22 cellular contexts compared by ENCODE assay signal in the genomic region with DNA sequence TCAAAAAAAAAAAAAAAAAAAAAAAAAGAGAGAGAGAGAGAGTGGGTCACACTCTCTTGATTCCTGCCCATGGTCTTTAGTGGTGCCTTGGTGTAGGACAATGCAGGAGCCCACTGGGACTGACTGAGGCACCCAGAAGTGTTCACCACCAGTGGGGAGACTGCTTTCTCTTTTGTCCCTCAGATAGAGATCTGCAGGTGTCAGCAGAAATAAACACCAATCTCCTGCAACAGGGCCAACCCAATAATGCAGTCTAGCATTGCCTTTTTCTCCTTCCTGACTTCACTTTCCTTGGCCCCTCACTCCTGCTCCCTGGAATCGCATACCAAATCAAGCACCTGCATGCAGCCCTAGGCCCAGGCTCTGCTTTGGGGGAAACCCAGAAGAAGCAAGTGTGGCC. TPM values are rescaled to one million over a fixed set of nuclear protein-coding genes. Genes with fewer than 3 reads are reported as not detected.
DNase-seq lines count a peak whose midpoint lies in the region; ATAC-seq, FAIRE-seq and TF ChIP-seq lines count a peak whose summit lies in the region.
"Had no signal": no experiment of that assay in that cellular context is flagged by ENCODE, and none has a peak within 500 bp of the region (broad histone marks: within the 10 kb centered on the region; RNA-seq: fewer than 3 reads in every experiment).

No MANE protein-coding gene starts in this region.

- no peak overlapping the region for H4K91ac ChIP-seq in H9 (ENCODE audit: insufficient read length, low read depth, low read length)

- H3K4ac ChIP-seq in H9 (ENCODE audit: low read depth, low read length): no peak overlapping the region

- H3K56ac ChIP-seq in H9 (ENCODE audit: insufficient read length, low read depth, low read length): no peak overlapping the region

- no peak for TF ChIP-seq POLR2A in A549 (IDR thresholded peaks at IDR 0.05; ENCODE audit: low read length)
- no peak for TF ChIP-seq POLR2A in K562 (conservative IDR thresholded peaks at IDR 0.05)

- peak overlapping the region in 2 of 3 experiments; percentile 31 to 73; a peak in 2 of 7 replicates for H3K27ac Mint-ChIP-seq in H9
- H3K27ac Mint-ChIP-seq: B cell; CD4-positive, alpha-beta T cell; CD8-positive, alpha-beta T cell had no signal

- H3K23ac ChIP-seq in H9 (ENCODE audit: insufficient read length, low read depth, low read length): no peak overlapping the region

- no peaks in the 10 kb centered on the region for H3K79me2 ChIP-seq in H9 (ENCODE audit: insufficient read depth, low read length)
- H3K79me2 ChIP-seq in K562 (ENCODE audit: control insufficient read depth, insufficient read depth, low read length): no peaks in the 10 kb centered on the region

- H2BK120ac ChIP-seq in H9 (ENCODE audit: low read depth, low read length, poor library complexity, severe bottlenecking): no peak overlapping the region

- H4K8ac ChIP-seq in H9 (replicated peaks; ENCODE audit: insufficient read length, low read depth, low read length): no peak overlapping the region

- H3K4me1 Mint-ChIP-seq in H9: peaks cover 3% of the 10 kb centered on the region in 2 experiments; a peak in 1 of 4 replicates
- H3K4me1 Mint-ChIP-seq: B cell had no signal

- CTCF ChIA-PET in A549 (lab: Yijun Ruan, JAX) (interaction anchor here (1.0 kb wide), 1 partner anchor 8 kb away, joined by 3 read pairs; no protein-coding TSS in a partner anchor), K562 (lab: Yijun Ruan, JAX; ENCODE audit: low intra/inter-chr PET ratio) (no interaction called here)

- H2AFZ ChIP-seq in H9 (ENCODE audit: low read length) (no peak overlapping the region), K562 (ENCODE audit: low read depth, low read length) (no peak overlapping the region)

- H3K14ac ChIP-seq in H9 (ENCODE audit: insufficient read depth, low read length): no peak overlapping the region

- H3K4me3 ChIP-seq in A549: no peak overlapping the region
- H3K4me3 ChIP-seq in K562: no peak overlapping the region
- H3K4me3 ChIP-seq: BLaER1 treated with 17β-estradiol and CSF1 and Interleukin-3, amounts not matched to agents 10 nM and 100 nM had no signal

- H3K9me3 ChIP-seq in A549 (no peaks in the 10 kb centered on the region), H9 (ENCODE audit: control insufficient read depth, low read depth, low read length) (no peaks in the 10 kb centered on the region), K562 (replicated peaks; ENCODE audit: control insufficient read depth, insufficient read depth, low read depth, low read length) (no peaks in the 10 kb centered on the region)
- H3K9me3 ChIP-seq: Caco-2 had no signal

- H3K4me1 ChIP-seq in A549: no peaks in the 10 kb centered on the region
- H3K4me1 ChIP-seq in H9 (ENCODE audit: insufficient read depth, low read length): no peaks in the 10 kb centered on the region
- no peaks in the 10 kb centered on the region for H3K4me1 ChIP-seq in K562 (replicated peaks in 1 of 2; ENCODE audit: control insufficient read depth in 2 of 2, insufficient read depth in 2 of 2, low read length in 2 of 2)
- H3K4me1 ChIP-seq: Caco-2 had no signal

- H4K5ac ChIP-seq in H9 (ENCODE audit: insufficient read length, low read depth, low read length): no peak overlapping the region

- intact Hi-C loops in K562 (cut with micrococcal nuclease): no loop called here

- no peaks in the 10 kb centered on the region for H3K9me1 ChIP-seq in K562 (ENCODE audit: control insufficient read depth, insufficient read depth, low read length)

- H2BK12ac ChIP-seq in H9 (ENCODE audit: insufficient read length, low read depth, low read length): no peak overlapping the region

- H2AK5ac ChIP-seq in H9 (ENCODE audit: insufficient read length, low read length): no peak overlapping the region

- H3K27ac ChIP-seq in A549: no peak overlapping the region
- H3K27ac ChIP-seq in H9 (ENCODE audit: insufficient read length, low read depth, low read length): no peak overlapping the region
- H3K27ac ChIP-seq in K562 (ENCODE audit: extremely low read depth, low read depth, low read length): no peak overlapping the region
- H3K27ac ChIP-seq: BLaER1 treated with 17β-estradiol and CSF1 and Interleukin-3, amounts not matched to agents 10 nM and 100 nM; C4-2B had no signal

- no peaks in the 10 kb centered on the region for H3K27me3 Mint-ChIP-seq in H9 (ENCODE audit: low read depth)
- H3K27me3 Mint-ChIP-seq: B cell had no signal

- H3K23me2 ChIP-seq in H9 (ENCODE audit: insufficient read length, low read depth, low read length, poor library complexity, severe bottlenecking): no peaks in the 10 kb centered on the region

- H3K4me2 ChIP-seq in A549 (no peak overlapping the region), H9 (ENCODE audit: insufficient read depth, insufficient read length, low read length) (no peak overlapping the region), K562 (ENCODE audit: insufficient read depth, low read length) (no peak overlapping the region)
- H3K4me2 ChIP-seq: BLaER1 treated with 17β-estradiol and CSF1 and Interleukin-3, amounts not matched to agents 10 nM and 100 nM had no signal

- no peaks in the 10 kb centered on the region for H3K27me3 ChIP-seq in H9 (ENCODE audit: insufficient read depth, low read length)
- no peaks in the 10 kb centered on the region; a peak in 2 of 5 replicates for H3K27me3 ChIP-seq in K562 (ENCODE audit: control insufficient read depth in 2 of 2, insufficient read depth in 2 of 2, low read length in 2 of 2)
- H3K27me3 ChIP-seq: BLaER1 treated with 17β-estradiol and CSF1 and Interleukin-3, amounts not matched to agents 10 nM and 100 nM had no signal

- no peak overlapping the region for H3K18ac ChIP-seq in H9 (ENCODE audit: insufficient read length, low read depth, low read length)

- peaks cover 15 to 18% of the 10 kb centered on the region in 2 experiments for H3K9me3 Mint-ChIP-seq in H9

- ATAC-seq in A549 (no peak), K562 (no peak)
- no peak for ATAC-seq in stimulated activated naive CD8-positive, alpha-beta T cell treated with anti-CD3 and anti-CD28 coated beads, Interleukin-15, Interleukin-2, amounts not matched to agents 100 U/mL and 50 U/mL, for 24 hours
- ATAC-seq: CD8-positive, alpha-beta T cell had no signal

- FAIRE-seq in A549 (lab: Jason Lieb, UNC): no peak
- no peak for FAIRE-seq in K562 (lab: Jason Lieb, UNC)
- FAIRE-seq: A204.1, D721Med, G401.6, GM12891, GM19239 had no signal

- no peak overlapping the region for H3T11ph ChIP-seq in H9 (ENCODE audit: low read length)

- no peaks in the 10 kb centered on the region for H3K36me3 ChIP-seq in K562 (ENCODE audit: control insufficient read depth, insufficient read depth, low read length)
- H3K36me3 ChIP-seq: BLaER1 treated with 17β-estradiol and CSF1 and Interleukin-3, amounts not matched to agents 10 nM and 100 nM had no signal

- no peak for TF ChIP-seq RAD21 in A549 (conservative IDR thresholded peaks at IDR 0.05 in 1 of 2, IDR thresholded peaks at IDR 0.05 in 1 of 2)
- TF ChIP-seq RAD21 in K562 (CRISPR knock-in tag; conservative IDR thresholded peaks at IDR 0.05 in 1 of 2, IDR thresholded peaks at IDR 0.05 in 1 of 2): no peak

- no peaks in the 10 kb centered on the region for H3K79me1 ChIP-seq in H9 (ENCODE audit: insufficient read depth, low read depth, low read length, poor library complexity, severe bottlenecking)

- peaks cover 5 to 16% (median 6%) of the 10 kb centered on the region in 3 experiments; a peak in 5 of 7 replicates for H3K36me3 Mint-ChIP-seq in H9 (ENCODE audit: insufficient read depth in 1 of 3, low read depth in 3 of 3)

- H3K9ac ChIP-seq in H9 (ENCODE audit: extremely low read depth, insufficient read length, low read length) (no peak overlapping the region), K562 (ENCODE audit: insufficient read depth in 1 of 2, low read depth in 2 of 2, low read length in 2 of 2) (no peak overlapping the region)
- H3K9ac ChIP-seq: BLaER1 treated with 17β-estradiol and CSF1 and Interleukin-3, amounts not matched to agents 10 nM and 100 nM had no signal

- no peak for TF ChIP-seq CTCF in A549 (IDR thresholded peaks at IDR 0.05)
- no peak for TF ChIP-seq CTCF in H9 (conservative IDR thresholded peaks at IDR 0.05)
- no peak for TF ChIP-seq CTCF in K562 (IDR thresholded peaks at IDR 0.05 in 2 of 3, conservative IDR thresholded peaks at IDR 0.05 in 1 of 3; ENCODE audit: insufficient read depth in 2 of 3, low read depth in 1 of 3, low read length in 3 of 3)

- no peak overlapping the region for H2BK20ac ChIP-seq in H9 (ENCODE audit: low read depth, low read length, poor library complexity, severe bottlenecking)

- 86% methylated on average over 1 of the region's 1 CpG for WGBS in A549 (ENCODE audit: missing lambda C conversion rate)
- WGBS in H9 (ENCODE audit: extremely low coverage, insufficient read length, low lambda C conversion rate): no CpG with 5 or more reads among the region's 1 CpG
- WGBS in K562 (ENCODE audit: insufficient coverage, low coverage, missing lambda C conversion rate): 0% methylated on average over 1 of the region's 1 CpG

- no peak overlapping the region for H2BK15ac ChIP-seq in H9 (ENCODE audit: low read depth, low read length)

- BruUV-seq in K562 (replicated peaks; lab: Mats Ljungman, UMichigan): no TSS peak

- H4K20me1 ChIP-seq in H9 (ENCODE audit: control insufficient read depth, insufficient read depth, insufficient read length) (no peaks in the 10 kb centered on the region), K562 (replicated peaks; ENCODE audit: control insufficient read depth, insufficient read depth, low read length) (no peaks in the 10 kb centered on the region)
- H4K20me1 ChIP-seq: BLaER1 treated with 17β-estradiol and CSF1 and Interleukin-3, amounts not matched to agents 10 nM and 100 nM had no signal

- DNase-seq in A549 (ENCODE audit: low read depth in 1 of 2, low spot score in 1 of 2) (no peak), H9 (no peak), K562 (ENCODE audit: extremely low read depth in 1 of 4, low spot score in 3 of 4) (no peak), Kasumi-1 (lab: John Stamatoyannopoulos, UW) (no peak)
- no peak for DNase-seq in stimulated activated naive CD8-positive, alpha-beta T cell treated with anti-CD3 and anti-CD28 coated beads, Interleukin-15, Interleukin-2, amounts not matched to agents 100 U/mL and 50 U/mL, for 24 hours
- no peak for DNase-seq in activated CD8-positive, alpha-beta memory T cell treated with anti-CD3 and anti-CD28 coated beads, Interleukin-2, amount 50 U/mL, for 4 hours
- DNase-seq: 8988T; AML-193; Caco-2; Calu3; CD4-positive, alpha-beta T cell; CD8-positive, alpha-beta T cell; DMS79 treated with DMSO at 0.1 percent for 48 hours; GF-D8 had no signal

- no peak overlapping the region for H2BK5ac ChIP-seq in H9 (ENCODE audit: insufficient read length, low read length)

- no peak overlapping the region for H3K4me3 Mint-ChIP-seq in H9
- H3K4me3 Mint-ChIP-seq: B cell; CD4-positive, alpha-beta T cell; CD8-positive, alpha-beta T cell had no signal

- in situ Hi-C loops in K562 (cut with MboI): no loop called here

- TF ChIP-seq EP300 in A549 (IDR thresholded peaks at IDR 0.05): no peak
- TF ChIP-seq EP300 in K562 (IDR thresholded peaks at IDR 0.05; ENCODE audit: low read length): no peak

- POLR2A ChIA-PET in A549 (lab: Yijun Ruan, JAX): no interaction called here
- POLR2A ChIA-PET in K562 (lab: Yijun Ruan, JAX): no interaction called here

RNA-seq across cellular contexts. Expression of a gene that starts 39.0 kb away (rescaled TPM):
- 17.5 and 23.0 TPM in 2 replicates for polyA plus RNA-seq in A549 (2011; rRNA removed)
- 5.2 and 5.5 TPM in 2 replicates for polyA plus RNA-seq in A549 (2012; cell fraction: cytosol; rRNA removed)
- 1.4 and 2.6 TPM in 2 replicates for polyA plus RNA-seq in A549 (2012; cell fraction: nucleus; rRNA removed)
- polyA plus RNA-seq in A549 (2017; fragmentation: RNase III; extraction: RNeasy Plus Mini Kit Qiagen cat#74134 plus additional on column Dnase treatment): 8.4 to 11.6 TPM (median 9.0 TPM) in 3 replicates
- 2.6 and 5.2 TPM in 2 replicates for polyA minus RNA-seq in A549 (2011; rRNA and poly(A)+ RNA removed)
- total RNA-seq in H9 (2021): 12.0 and 12.9 TPM in 2 replicates
- 3.2 and 7.0 TPM in 2 replicates for total RNA-seq in K562 (2011; cell fraction: chromatin; rRNA removed; ENCODE audit: low replicate concordance)
- 2.8 and 3.7 TPM in 2 replicates for total RNA-seq in K562 (2011; cell fraction: nucleolus; rRNA removed)
- total RNA-seq in K562 (2011; cell fraction: nucleoplasm; rRNA removed): 5.3 and 8.3 TPM in 2 replicates
- 12.1 and 16.4 TPM in 2 replicates for total RNA-seq in K562 (2014; rRNA removed)
- total RNA-seq in K562 (2014; rRNA removed; fragmentation: Illumina TruSeq; extraction: Trizol): 19.1 and 24.9 TPM in 2 replicates
- 12.6 and 14.5 TPM in 2 replicates for total RNA-seq in K562 (2015; rRNA removed; fragmentation: Illumina TruSeq; extraction: Trizol)
- 14.8 and 16.2 TPM in 2 replicates for total RNA-seq in K562 (2021)
- 28.8 and 35.5 TPM in 2 replicates for polyA plus RNA-seq in K562 (2011; rRNA removed)
- polyA plus RNA-seq in K562 (2011; cell fraction: cytosol; rRNA removed): 6.1 and 16.1 TPM in 2 replicates
- 4.1 and 9.0 TPM in 2 replicates for polyA plus RNA-seq in K562 (2011; cell fraction: nucleus; rRNA removed)
- 15.9 and 25.4 TPM in 2 replicates for polyA plus RNA-seq in K562 (2012)
- 18.0 and 20.8 TPM in 2 replicates for polyA plus RNA-seq in K562 (2014; fragmentation: Illumina TruSeq; extraction: Trizol)
- polyA plus RNA-seq in K562 (2014; fragmentation: Nextera tagmentation; extraction: Ambion mirVana): 10 to 100 TPM; 21.1 to 22.7 TPM
- polyA plus RNA-seq in K562 (2014; rRNA removed): 21.3 and 25.5 TPM in 2 replicates
- polyA minus RNA-seq in K562 (2011; rRNA and poly(A)+ RNA removed): 18.6 and 21.2 TPM in 2 replicates
- 4.7 and 5.4 TPM in 2 replicates for polyA minus RNA-seq in K562 (2011; cell fraction: cytosol; rRNA and poly(A)+ RNA removed)
- 2.4 and 5.7 TPM in 2 replicates for polyA minus RNA-seq in K562 (2011; cell fraction: nucleus; rRNA and poly(A)+ RNA removed)
